8 cellular contexts compared by ENCODE assay signal in the genomic region with DNA sequence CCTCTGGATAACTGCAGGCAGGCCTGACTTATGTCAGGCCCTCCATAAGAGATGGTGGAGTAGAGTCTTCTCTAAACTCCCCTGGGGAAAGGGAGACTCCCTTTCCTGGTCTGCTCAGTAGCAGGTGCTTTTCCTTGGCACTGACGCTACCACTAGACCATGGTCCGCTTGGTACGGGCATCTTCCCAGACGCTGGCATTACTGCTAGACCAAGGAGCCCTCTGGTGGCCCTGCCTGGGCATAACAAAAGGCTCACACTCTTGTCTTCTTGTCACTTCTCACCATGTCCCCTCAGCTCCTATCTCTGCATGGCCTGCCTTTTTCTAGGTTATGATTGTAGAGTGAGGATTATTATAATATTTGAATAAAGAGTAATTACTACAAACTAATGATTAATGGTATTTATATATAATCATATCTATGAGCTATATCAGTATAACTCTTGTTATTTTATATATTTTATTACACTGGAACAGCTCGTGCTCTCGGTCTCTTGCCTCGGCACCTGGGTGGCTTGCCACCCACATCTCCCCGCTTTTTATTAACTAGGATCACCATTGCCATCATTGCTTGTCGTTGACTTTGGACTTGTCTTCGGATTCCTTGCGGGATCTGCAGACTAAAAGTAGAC. TPM values are rescaled to one million over a fixed set of nuclear protein-coding genes. Genes with fewer than 3 reads are reported as not detected.
DNase-seq lines count a peak whose midpoint lies in the region; ATAC-seq and TF ChIP-seq lines count a peak whose summit lies in the region.

No MANE protein-coding gene starts in this region.

- TF ChIP-seq EP300 in stomach (IDR thresholded peaks at IDR 0.05), result no peak

- no peak for TF ChIP-seq POLR2A in stomach (IDR thresholded peaks at IDR 0.05)

- H3K36me3 ChIP-seq in stomach, result no peaks in the 10 kb centered on the region

- WGBS in stomach, 5 donors, result 54 to 62% (median 55%) methylated on average over 10 to 11 of the region's 11 CpGs

- no peaks in the 10 kb centered on the region for H3K9me3 ChIP-seq in stomach

- DNase-seq in NCI-H510A treated with DMSO at 0.1 percent for 48 hours (lab: John Stamatoyannopoulos, UW) (peak; percentile 52), NCI-H510A (lab: John Stamatoyannopoulos, UW) (no peak), NCI-H2227 treated with DMSO at 0.1 percent for 48 hours (lab: John Stamatoyannopoulos, UW) (peak; percentile 52), dorsolateral prefrontal cortex (peak; percentile 86 to 96 (median 89)), midbrain (lab: John Stamatoyannopoulos, UW) (peak; percentile 80), stomach (peak; percentile 83)
- peak; percentile 78 for DNase-seq in activated CD4-positive, alpha-beta T cell treated with anti-CD3 and anti-CD28 coated beads for 48 hours

- H3K4me3 ChIP-seq in dorsolateral prefrontal cortex (peak overlapping the region in 3 of 59 donors; percentile 2 to 19 (median 11)), stomach (no peak overlapping the region)

- peak; percentile 50 to 93 (median 82) for TF ChIP-seq CTCF in dorsolateral prefrontal cortex (IDR thresholded peaks at IDR 0.05 in 54 of 56, conservative IDR thresholded peaks at IDR 0.05 in 2 of 56; ENCODE audit: low read depth in 1 of 56, partially characterized antibody in 56 of 56)
- peak in 5 of 7 experiments; percentile 28 to 80 (median 58) for TF ChIP-seq CTCF in stomach (IDR thresholded peaks at IDR 0.05)

- intact Hi-C loops in dorsolateral prefrontal cortex (cut with DNase I), result loop anchor here (5.0 to 10.0 kb wide), 4 partner anchors 167 to 497 kb away; a partner anchor contains a TSS
- intact Hi-C loops in stomach (cut with DNase I; ENCODE audit: low total_unique reads), result no loop called here

- ATAC-seq in GM21717 (IDR thresholded peaks at IDR 0.05; ENCODE audit: unreplicated experiment), result no peak

- H3K27me3 ChIP-seq in dorsolateral prefrontal cortex (no peaks in the 10 kb centered on the region), stomach (no peaks in the 10 kb centered on the region)

- peaks cover 2 to 28% (median 15%) of the 10 kb centered on the region in 4 donors for H3K4me1 ChIP-seq in stomach

- H3K27ac ChIP-seq in dorsolateral prefrontal cortex, result peak overlapping the region in 51 of 59 donors; percentile 26 to 91 (median 76)
- no peak overlapping the region for H3K27ac ChIP-seq in stomach

RNA-seq across cellular contexts. Expression of a gene that starts 59.8 kb away (rescaled TPM):
- total RNA-seq in dorsolateral prefrontal cortex (10 to 100 TPM in 85 of 120 experiments, 1 to 10 TPM in 35; 2.7 to 29.9 (median 12.9) TPM), stomach (10 to 100 TPM in 2 of 5 donors, 1 to 10 TPM in 2, not detected in 1; 2.3 to 12.1 (median 10.5) TPM)
- 10 to 100 TPM in 1 of 3 donors, 1 to 10 TPM in 2; 4.9 to 60.7 (median 6.9) TPM for polyA plus RNA-seq in stomach

Comparison
In these comparisons a context has a peak if more than half of its experiments do, and no peak if none do; other contexts are left out.
1. H3K27ac ChIP-seq: peak in dorsolateral prefrontal cortex (51 of 59); none in stomach (0 of 5).